In genomic region chr6:20702366-20702765, GRCh38 we compare ENCODE assay signal across 20 cellular contexts.
DNase-seq lines count a peak whose midpoint lies in the region; ATAC-seq and TF ChIP-seq lines count a peak whose summit lies in the region.
"Had no signal": no experiment of that assay in that cellular context is flagged by ENCODE, and none has a peak within 500 bp of the region (broad histone marks: within the 10 kb centered on the region; RNA-seq: fewer than 3 reads in every experiment).

No MANE protein-coding gene starts in this region.

- TF ChIP-seq CTCF in Calu3 (IDR thresholded peaks at IDR 0.05; ENCODE audit: unreplicated experiment) (no peak), endodermal cell (conservative IDR thresholded peaks at IDR 0.05) (no peak), progenitor cell of endocrine pancreas (IDR thresholded peaks at IDR 0.05; ENCODE audit: unreplicated experiment) (no peak), thyroid gland (IDR thresholded peaks at IDR 0.05) (no peak)

- H3K27ac ChIP-seq in endodermal cell (ENCODE audit: low read depth, low read length) (no peak overlapping the region), thyroid gland (no peak overlapping the region)
- H3K27ac ChIP-seq: KMS-11, Peyer's patch, SJSA1 had no signal

- H3K9me3 ChIP-seq in endodermal cell (ENCODE audit: control insufficient read depth, low read length), result no peaks in the 10 kb centered on the region
- no peaks in the 10 kb centered on the region for H3K9me3 ChIP-seq in thyroid gland
- H3K9me3 ChIP-seq: BE2C, Caco-2, Peyer's patch, SJSA1 had no signal

- H3K27me3 ChIP-seq in endodermal cell (ENCODE audit: control insufficient read depth, insufficient read depth, low read length, poor library complexity, severe bottlenecking), result no peaks in the 10 kb centered on the region
- no peaks in the 10 kb centered on the region for H3K27me3 ChIP-seq in thyroid gland
- H3K27me3 ChIP-seq: BE2C, Peyer's patch, SJSA1 had no signal

- CTCF ChIA-PET in Calu3 (lab: Charles Lee), result no interaction called here

- peaks cover 66% of the 10 kb centered on the region for H3K4me1 Mint-ChIP-seq in Calu3 (ENCODE audit: low read depth, unreplicated experiment)
- H3K4me1 Mint-ChIP-seq in endodermal cell, result peaks cover 15% of the 10 kb centered on the region
- H3K4me1 Mint-ChIP-seq in progenitor cell of endocrine pancreas (ENCODE audit: low read depth), result peaks cover 57% of the 10 kb centered on the region
- peaks cover 10 to 23% of the 10 kb centered on the region in 2 donors for H3K4me1 Mint-ChIP-seq in immature natural killer cell

- H3K27ac Mint-ChIP-seq in Calu3 (ENCODE audit: unreplicated experiment), result peak overlapping the region; percentile 30
- H3K27ac Mint-ChIP-seq in endodermal cell, result no peak overlapping the region
- no peak overlapping the region for H3K27ac Mint-ChIP-seq in progenitor cell of endocrine pancreas
- H3K27ac Mint-ChIP-seq in immature natural killer cell, result no peak overlapping the region

- H3K27me3 Mint-ChIP-seq in Calu3 (ENCODE audit: unreplicated experiment) (no peaks in the 10 kb centered on the region), endodermal cell (ENCODE audit: insufficient read depth) (no peaks in the 10 kb centered on the region), progenitor cell of endocrine pancreas (no peaks in the 10 kb centered on the region), immature natural killer cell (ENCODE audit: low read depth in 3 of 3) (no peaks in the 10 kb centered on the region)

- H3K4me1 ChIP-seq in endodermal cell (ENCODE audit: control insufficient read depth, insufficient read depth, low read length) (no peaks in the 10 kb centered on the region), thyroid gland (no peaks in the 10 kb centered on the region)
- H3K4me1 ChIP-seq: Peyer's patch, SJSA1 had no signal

- ATAC-seq in GM21526 (IDR thresholded peaks at IDR 0.05; ENCODE audit: low FRiP score, unreplicated experiment), result no peak
- ATAC-seq: Right ventricle myocardium inferior had no signal

- no peaks in the 10 kb centered on the region for H3K36me3 ChIP-seq in endodermal cell (ENCODE audit: control insufficient read depth, insufficient read depth, low read length)
- no peaks in the 10 kb centered on the region for H3K36me3 ChIP-seq in thyroid gland
- H3K36me3 ChIP-seq: BE2C, Peyer's patch, SJSA1 had no signal

- H3K4me3 Mint-ChIP-seq in Calu3 (ENCODE audit: low read depth, unreplicated experiment) (no peak overlapping the region), endodermal cell (no peak overlapping the region), progenitor cell of endocrine pancreas (ENCODE audit: low read depth) (no peak overlapping the region), immature natural killer cell (no peak overlapping the region)

- H3K4me3 ChIP-seq in endodermal cell (ENCODE audit: low read length), result no peak overlapping the region
- no peak overlapping the region for H3K4me3 ChIP-seq in thyroid gland (replicated peaks in 1 of 3)
- H3K4me3 ChIP-seq: Peyer's patch, SJSA1 had no signal

- DNase-seq in Calu3, result no peak
- peak; percentile 79 for DNase-seq in DMS 273 treated with DMSO at 0.1 percent for 48 hours (lab: John Stamatoyannopoulos, UW)
- DNase-seq in NCI-H524 treated with DMSO at 0.1 percent for 48 hours (lab: John Stamatoyannopoulos, UW), result peak; percentile 90
- DNase-seq in endodermal cell, result peak; percentile 43
- no peak for DNase-seq in progenitor cell of endocrine pancreas (ENCODE audit: low spot score, unreplicated experiment)
- DNase-seq in thyroid gland, result no peak
- DNase-seq in immature natural killer cell, result no peak
- DNase-seq: BE2C, Caco-2, GDM1, HCEC 1CT, IMR-90, NCI-H146, NCI-H2081 treated with DMSO at 0.1 percent for 48 hours, Peyer's patch, T-helper 1 cell had no signal

- no peak overlapping the region for H3K9ac ChIP-seq in endodermal cell (ENCODE audit: extremely low read depth, low read length, poor library complexity, severe bottlenecking)
- H3K9ac ChIP-seq: KMS-11 had no signal

- 94 to 100% methylated on average over 6 to 13 of the region's 13 CpGs for WGBS in endodermal cell (ENCODE audit: insufficient coverage in 1 of 2, insufficient read length in 1 of 2), 2 experiments
- 97% methylated on average over 10 to 11 of the region's 13 CpGs for WGBS in thyroid gland, 2 donors

- H3K9me3 Mint-ChIP-seq in Calu3 (ENCODE audit: low read depth, unreplicated experiment) (no peaks in the 10 kb centered on the region), endodermal cell (no peaks in the 10 kb centered on the region), progenitor cell of endocrine pancreas (ENCODE audit: low read depth) (peaks cover 4% of the 10 kb centered on the region), immature natural killer cell (no peaks in the 10 kb centered on the region)

- TF ChIP-seq POLR2A in thyroid gland (IDR thresholded peaks at IDR 0.05), result no peak

- no peaks in the 10 kb centered on the region for H3K36me3 Mint-ChIP-seq in Calu3 (ENCODE audit: insufficient read depth, unreplicated experiment)
- H3K36me3 Mint-ChIP-seq in endodermal cell (ENCODE audit: low read depth), result no peaks in the 10 kb centered on the region
- H3K36me3 Mint-ChIP-seq in progenitor cell of endocrine pancreas (ENCODE audit: insufficient read depth), result no peaks in the 10 kb centered on the region
- H3K36me3 Mint-ChIP-seq in immature natural killer cell, result peaks cover 0 to 6% (median 0%) of the 10 kb centered on the region in 3 donors

- intact Hi-C loops in Calu3 (cut with micrococcal nuclease; ENCODE audit: unreplicated experiment), result no loop called here
- intact Hi-C loops in thyroid gland (cut with DNase I), result no loop called here

- BruUV-seq in Calu3 (replicated peaks; lab: Mats Ljungman, UMichigan), result no TSS peak

Comparison
In these comparisons a context has a peak if more than half of its experiments do, and no peak if none do; other contexts are left out.
1. DNase-seq: peak in DMS 273 treated with DMSO at 0.1 percent for 48 hours (single experiment), NCI-H524 treated with DMSO at 0.1 percent for 48 hours (single experiment) and endodermal cell (single experiment); none in Calu3 (single experiment), progenitor cell of endocrine pancreas (single experiment), thyroid gland (0 of 2) and immature natural killer cell (0 of 3).